In the genomic region with DNA sequence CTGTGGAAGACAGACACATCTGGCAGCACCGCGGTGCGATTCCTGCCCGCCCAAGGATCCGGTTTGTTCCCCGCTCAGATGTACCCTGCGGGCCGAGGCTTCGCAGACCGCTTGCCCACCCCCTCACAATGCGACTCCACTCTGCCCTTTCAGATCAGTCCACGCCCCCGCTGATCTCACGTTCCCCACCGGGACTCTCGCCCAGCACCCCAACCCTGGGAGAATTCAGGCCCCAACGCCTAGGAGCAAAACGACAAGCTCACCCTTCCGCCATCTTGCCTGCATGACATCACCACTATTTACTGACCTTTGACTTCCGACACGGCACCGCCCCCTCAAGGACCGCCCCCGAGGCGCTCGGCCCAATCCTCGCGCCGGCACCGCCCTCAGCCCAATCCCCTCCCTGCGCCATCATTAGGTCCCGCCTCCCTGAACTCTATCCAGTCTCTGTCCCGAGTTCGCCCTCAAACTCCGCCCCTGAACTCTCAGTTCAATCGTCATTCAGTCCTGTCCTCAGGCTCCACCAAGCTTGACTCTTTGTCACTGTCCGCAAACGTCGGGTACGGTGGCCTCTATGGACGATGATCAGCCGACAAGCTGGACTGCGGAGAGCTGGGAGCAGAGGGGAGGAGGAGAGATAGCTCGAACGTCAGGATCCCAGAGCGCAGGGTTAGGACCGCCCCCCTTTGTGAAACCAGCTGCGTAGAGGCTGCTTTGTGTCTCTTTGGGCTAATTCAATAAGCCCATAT, we compare ENCODE assay signal across 8 cellular contexts. TPM values are rescaled to one million over a fixed set of nuclear protein-coding genes. Genes with fewer than 3 reads are reported as not detected.
A peak's percentile ranks its signal among the peaks of the same experiment; 100 is the strongest.
DNase-seq lines count a peak whose midpoint lies in the region; ATAC-seq and TF ChIP-seq lines count a peak whose summit lies in the region.

A gene with protein sequence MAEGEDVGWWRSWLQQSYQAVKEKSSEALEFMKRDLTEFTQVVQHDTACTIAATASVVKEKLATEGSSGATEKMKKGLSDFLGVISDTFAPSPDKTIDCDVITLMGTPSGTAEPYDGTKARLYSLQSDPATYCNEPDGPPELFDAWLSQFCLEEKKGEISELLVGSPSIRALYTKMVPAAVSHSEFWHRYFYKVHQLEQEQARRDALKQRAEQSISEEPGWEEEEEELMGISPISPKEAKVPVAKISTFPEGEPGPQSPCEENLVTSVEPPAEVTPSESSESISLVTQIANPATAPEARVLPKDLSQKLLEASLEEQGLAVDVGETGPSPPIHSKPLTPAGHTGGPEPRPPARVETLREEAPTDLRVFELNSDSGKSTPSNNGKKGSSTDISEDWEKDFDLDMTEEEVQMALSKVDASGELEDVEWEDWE (minus strand): TSS at position 301 of the 749 bp plus-strand sequence. CDS start 27 bp downstream, at position 274.

- in situ Hi-C loops in KBM-7 (cut with MboI; ENCODE audit: low pct_unique_long_range_greater_than_20kb, low sequenced_read_pairs) = no loop called here

- no peaks in the 10 kb centered on the region for H3K27me3 Mint-ChIP-seq in activated T-cell treated with anti-CD3 and anti-CD28 coated beads, Interleukin-2, amount 50 U/mL, for 24 hours

- peaks cover 18% of the 10 kb centered on the region for H3K36me3 Mint-ChIP-seq in activated T-cell treated with anti-CD3 and anti-CD28 coated beads, Interleukin-2, amount 50 U/mL, for 24 hours (ENCODE audit: low read depth)

- TF ChIP-seq CTCF in epithelial cell of proximal tubule (conservative IDR thresholded peaks at IDR 0.05; ENCODE audit: low read depth, low read length) = no peak

- ATAC-seq in GM21717 (IDR thresholded peaks at IDR 0.05; ENCODE audit: unreplicated experiment) = peak; percentile 94

- peak within 1 kb of the TSS; percentile 98 for H3K4me3 Mint-ChIP-seq in activated T-cell treated with anti-CD3 and anti-CD28 coated beads, Interleukin-2, amount 50 U/mL, for 24 hours

- peaks cover 32% of the 10 kb centered on the region for H3K4me1 Mint-ChIP-seq in activated T-cell treated with anti-CD3 and anti-CD28 coated beads, Interleukin-2, amount 50 U/mL, for 24 hours (ENCODE audit: low read depth)

- H3K9me3 Mint-ChIP-seq in activated T-cell treated with anti-CD3 and anti-CD28 coated beads, Interleukin-2, amount 50 U/mL, for 24 hours = no peaks in the 10 kb centered on the region

- H3K27ac Mint-ChIP-seq in activated T-cell treated with anti-CD3 and anti-CD28 coated beads, Interleukin-2, amount 50 U/mL, for 24 hours = peak within 1 kb of the TSS; percentile 99

- H3K4me3 ChIP-seq in epithelial cell of proximal tubule (ENCODE audit: low read depth, low read length) = peak within 1 kb of the TSS; percentile 98

- DNase-seq in DMS153 treated with DMSO at 0.1 percent for 48 hours (lab: John Stamatoyannopoulos, UW; ENCODE audit: unreplicated experiment) (peak; percentile 100), KBM-7 (peak; percentile 99), epithelial cell of proximal tubule (ENCODE audit: low read depth) (peak; percentile 94), mucosa of gallbladder (ENCODE audit: low spot score) (peak; percentile 99)
- DNase-seq in activated T-cell treated with anti-CD3 and anti-CD28 coated beads, Interleukin-2, amount 50 U/mL, for 24 hours = peak; percentile 98
- DNase-seq in stimulated activated CD8-positive, alpha-beta memory T cell treated with anti-CD3 and anti-CD28 coated beads, Interleukin-4, amount 100 ng/mL, for 4 hours (ENCODE audit: low read depth in 2 of 2, low spot score in 1 of 2) = peak; percentile 90 to 95

TF ChIP-seq in PFSK-1, 5 proteins besides CTCF, POLR2A, EP300 and RAD21:
- TF ChIP-seq, protein P1, sequence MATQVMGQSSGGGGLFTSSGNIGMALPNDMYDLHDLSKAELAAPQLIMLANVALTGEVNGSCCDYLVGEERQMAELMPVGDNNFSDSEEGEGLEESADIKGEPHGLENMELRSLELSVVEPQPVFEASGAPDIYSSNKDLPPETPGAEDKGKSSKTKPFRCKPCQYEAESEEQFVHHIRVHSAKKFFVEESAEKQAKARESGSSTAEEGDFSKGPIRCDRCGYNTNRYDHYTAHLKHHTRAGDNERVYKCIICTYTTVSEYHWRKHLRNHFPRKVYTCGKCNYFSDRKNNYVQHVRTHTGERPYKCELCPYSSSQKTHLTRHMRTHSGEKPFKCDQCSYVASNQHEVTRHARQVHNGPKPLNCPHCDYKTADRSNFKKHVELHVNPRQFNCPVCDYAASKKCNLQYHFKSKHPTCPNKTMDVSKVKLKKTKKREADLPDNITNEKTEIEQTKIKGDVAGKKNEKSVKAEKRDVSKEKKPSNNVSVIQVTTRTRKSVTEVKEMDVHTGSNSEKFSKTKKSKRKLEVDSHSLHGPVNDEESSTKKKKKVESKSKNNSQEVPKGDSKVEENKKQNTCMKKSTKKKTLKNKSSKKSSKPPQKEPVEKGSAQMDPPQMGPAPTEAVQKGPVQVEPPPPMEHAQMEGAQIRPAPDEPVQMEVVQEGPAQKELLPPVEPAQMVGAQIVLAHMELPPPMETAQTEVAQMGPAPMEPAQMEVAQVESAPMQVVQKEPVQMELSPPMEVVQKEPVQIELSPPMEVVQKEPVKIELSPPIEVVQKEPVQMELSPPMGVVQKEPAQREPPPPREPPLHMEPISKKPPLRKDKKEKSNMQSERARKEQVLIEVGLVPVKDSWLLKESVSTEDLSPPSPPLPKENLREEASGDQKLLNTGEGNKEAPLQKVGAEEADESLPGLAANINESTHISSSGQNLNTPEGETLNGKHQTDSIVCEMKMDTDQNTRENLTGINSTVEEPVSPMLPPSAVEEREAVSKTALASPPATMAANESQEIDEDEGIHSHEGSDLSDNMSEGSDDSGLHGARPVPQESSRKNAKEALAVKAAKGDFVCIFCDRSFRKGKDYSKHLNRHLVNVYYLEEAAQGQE (IDR thresholded peaks at IDR 0.05; ENCODE audit: insufficient read depth in 1 of 2, low read depth in 2 of 2, low read length in 2 of 2) = no peak
- TF ChIP-seq SIN3A (IDR thresholded peaks at IDR 0.05; ENCODE audit: borderline replicate concordance, insufficient read depth, low read length) (peak; percentile 77; the same call in 1 of the 2 replicates), POLR2AphosphoS5 (IDR thresholded peaks at IDR 0.05; ENCODE audit: low read depth, low read length) (peak; percentile 85), FOXP2 (optimal IDR thresholded peaks at IDR 0.05; ENCODE audit: borderline replicate concordance, extremely low read depth, extremely low read length, insufficient read depth) (peak; percentile 63), TAF1 (IDR thresholded peaks at IDR 0.05; ENCODE audit: borderline replicate concordance, insufficient read depth, low read length) (peak; percentile 73; the same call in 1 of the 2 replicates)

RNA-seq across cellular contexts. Expression of the gene that starts here (rescaled TPM):
- polyA plus RNA-seq in PFSK-1 (2012; ENCODE audit: insufficient read length, low read depth) = 23.1 TPM
- total RNA-seq in epithelial cell of proximal tubule (56.7 and 61.1 TPM in 2 replicates), mucosa of gallbladder (101 TPM)

Comparison
In these comparisons a context has a peak if more than half of its experiments do, and no peak if none do; other contexts are left out.
1. Peak in every context shown above with its lines: DNase-seq, ATAC-seq and H3K4me3 ChIP-seq.